Comparison of ENCODE assay signal across 9 cellular contexts in the genomic region with DNA sequence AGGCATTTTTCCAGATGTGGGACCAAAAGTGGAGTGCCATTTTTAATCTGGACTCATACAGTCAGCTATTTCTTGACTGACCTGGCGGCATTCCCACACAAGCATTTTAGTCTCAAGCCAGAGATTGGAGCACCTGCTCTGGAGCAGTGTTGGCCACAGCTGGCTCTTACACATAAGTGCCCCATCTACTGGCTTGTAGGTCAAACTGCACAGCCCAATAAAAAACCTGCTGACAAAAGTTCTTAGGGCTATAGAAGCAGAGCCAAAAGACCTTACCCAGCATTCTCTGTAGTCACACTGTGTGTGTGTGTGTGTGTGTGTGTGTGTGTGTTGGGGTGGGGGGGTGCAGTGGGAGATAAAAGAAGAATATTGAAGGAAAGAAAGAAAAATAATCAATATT. TPM values are rescaled to one million over a fixed set of nuclear protein-coding genes. Genes with fewer than 3 reads are reported as not detected.
DNase-seq lines count a peak whose midpoint lies in the region; ATAC-seq and TF ChIP-seq lines count a peak whose summit lies in the region.
"Had no signal": no experiment of that assay in that cellular context is flagged by ENCODE, and none has a peak within 500 bp of the region (broad histone marks: within the 10 kb centered on the region; RNA-seq: fewer than 3 reads in every experiment).

No MANE protein-coding gene starts in this region.

- H3K27ac ChIP-seq in VCaP, result no peak overlapping the region
- H3K27ac ChIP-seq in heart right ventricle, result no peak overlapping the region
- H3K27ac ChIP-seq: BLaER1 treated with 17β-estradiol and CSF1 and Interleukin-3, amounts not matched to agents 10 nM and 100 nM had no signal

- WGBS in heart right ventricle, 2 donors, result 45 to 71% methylated on average over 1 of the region's 1 CpG

- H3K27me3 ChIP-seq in heart right ventricle, result no peaks in the 10 kb centered on the region
- H3K27me3 ChIP-seq: BLaER1 treated with 17β-estradiol and CSF1 and Interleukin-3, amounts not matched to agents 10 nM and 100 nM had no signal

- H3K4me3 ChIP-seq in heart right ventricle, result no peak overlapping the region
- H3K4me3 ChIP-seq: BLaER1 treated with 17β-estradiol and CSF1 and Interleukin-3, amounts not matched to agents 10 nM and 100 nM had no signal

- DNase-seq in NCI-H1436 (lab: John Stamatoyannopoulos, UW), result peak; percentile 1
- DNase-seq in NCI-H1436 treated with DMSO at 0.1 percent for 48 hours (lab: John Stamatoyannopoulos, UW), result no peak
- peak; percentile 19 for DNase-seq in HuH-7 (ENCODE audit: low spot score)
- DNase-seq in left lobe of liver (ENCODE audit: low spot score), result no peak
- DNase-seq in middle frontal gyrus (ENCODE audit: extremely low spot score, low spot score), result no peak
- no peak for DNase-seq in heart right ventricle

- H3K9me3 ChIP-seq in heart right ventricle, result peaks cover 0 to 39% (median 0%) of the 10 kb centered on the region in 11 donors

- ATAC-seq in GM21381 (IDR thresholded peaks at IDR 0.05; ENCODE audit: unreplicated experiment) (peak; percentile 92), left lobe of liver (peak; percentile 54), heart right ventricle (no peak)

- TF ChIP-seq CTCF in VCaP (conservative IDR thresholded peaks at IDR 0.05) (peak; percentile 39), heart right ventricle (IDR thresholded peaks at IDR 0.05) (peak in 2 of 9 donors; percentile 5 to 33)

- H3K36me3 ChIP-seq in heart right ventricle, result no peaks in the 10 kb centered on the region

- intact Hi-C loops in heart right ventricle (cut with DNase I), result no loop called here

- H3K4me1 ChIP-seq in heart right ventricle, result no peaks in the 10 kb centered on the region

RNA-seq across cellular contexts. Expression of a gene that starts 38.6 kb away (rescaled TPM):
- total RNA-seq in left lobe of liver (23.9 TPM), heart right ventricle (10 to 100 TPM; 48.8 to 72.5 (median 64.9) TPM)
- 10 to 100 TPM; 14.1 to 35.3 TPM for polyA plus RNA-seq in heart right ventricle

Comparison
In these comparisons a context has a peak if more than half of its experiments do, and no peak if none do; other contexts are left out.
1. DNase-seq: peak in NCI-H1436 (single experiment) and HuH-7 (single experiment); none in NCI-H1436 treated with DMSO at 0.1 percent for 48 hours (single experiment), left lobe of liver (single experiment), middle frontal gyrus (single experiment) and heart right ventricle (0 of 2).
2. ATAC-seq: peak in GM21381 (single experiment) and left lobe of liver (single experiment); none in heart right ventricle (0 of 8).